9 cellular contexts compared by ENCODE assay signal in genomic region chr2:173997269-173997668, GRCh38. TPM values are rescaled to one million over a fixed set of nuclear protein-coding genes. Genes with fewer than 3 reads are reported as not detected.
DNase-seq lines count a peak whose midpoint lies in the region; ATAC-seq and TF ChIP-seq lines count a peak whose summit lies in the region.
"Had no signal": no experiment of that assay in that cellular context is flagged by ENCODE, and none has a peak within 500 bp of the region (broad histone marks: within the 10 kb centered on the region; RNA-seq: fewer than 3 reads in every experiment).

No MANE protein-coding gene starts in this region.

- POLR2A ChIA-PET in activated CD4-positive, alpha-beta T cell treated with anti-CD3 and anti-CD28 coated beads for 36 hours (lab: Charles Lee), result interaction anchor here (0.6 kb wide), 1 partner anchor 384 kb away, joined by 3 read pairs; no protein-coding TSS in a partner anchor
- POLR2A ChIA-PET in naive thymus-derived CD4-positive, alpha-beta T cell (lab: Charles Lee), result no interaction called here
- POLR2A ChIA-PET in CD8-positive, alpha-beta memory T cell (lab: Charles Lee), result no interaction called here

- no peak overlapping the region for H3K4me3 ChIP-seq in ascending aorta
- no peak overlapping the region for H3K4me3 ChIP-seq in naive thymus-derived CD4-positive, alpha-beta T cell (ENCODE audit: low read length)
- H3K4me3 ChIP-seq in CD8-positive, alpha-beta memory T cell (ENCODE audit: low read length), result no peak overlapping the region
- H3K4me3 ChIP-seq: SK-N-MC had no signal

- CTCF ChIA-PET in activated CD4-positive, alpha-beta T cell treated with anti-CD3 and anti-CD28 coated beads for 36 hours (lab: Charles Lee), result interaction anchor here (1.1 kb wide), 2 partner anchors 13 to 35 kb away, joined by 3 read pairs; no protein-coding TSS in a partner anchor
- CTCF ChIA-PET in naive thymus-derived CD4-positive, alpha-beta T cell (lab: Charles Lee), result interaction anchor here (0.9 kb wide), 1 partner anchor 11 kb away, joined by 3 read pairs; no protein-coding TSS in a partner anchor
- CTCF ChIA-PET in CD8-positive, alpha-beta memory T cell (lab: Charles Lee), result no interaction called here

- peak; percentile 44 for ATAC-seq in activated CD4-positive, alpha-beta T cell treated with anti-CD3 and anti-CD28 coated beads for 36 hours
- peak; percentile 94 for ATAC-seq in HG03159 (IDR thresholded peaks at IDR 0.05; ENCODE audit: unreplicated experiment)
- ATAC-seq in naive thymus-derived CD4-positive, alpha-beta T cell, result peak; percentile 96

- no peaks in the 10 kb centered on the region for H3K9me3 Mint-ChIP-seq in activated CD4-positive, alpha-beta T cell treated with anti-CD3 and anti-CD28 coated beads for 36 hours (ENCODE audit: low read depth)
- H3K9me3 Mint-ChIP-seq in naive thymus-derived CD4-positive, alpha-beta T cell, result peaks cover 0 to 3% (median 0%) of the 10 kb centered on the region in 11 donors
- H3K9me3 Mint-ChIP-seq in CD8-positive, alpha-beta memory T cell, result no peaks in the 10 kb centered on the region

- no peak for TF ChIP-seq POLR2A in erythroblast (IDR thresholded peaks at IDR 0.05; ENCODE audit: low read length)

- intact Hi-C loops in activated CD4-positive, alpha-beta T cell treated with anti-CD3 and anti-CD28 coated beads for 36 hours (cut with DNase I, micrococcal nuclease), result no loop called here
- intact Hi-C loops in ascending aorta (cut with DNase I), result no loop called here
- intact Hi-C loops in naive thymus-derived CD4-positive, alpha-beta T cell (cut with micrococcal nuclease), result no loop called here

- no peaks in the 10 kb centered on the region for H3K36me3 Mint-ChIP-seq in activated CD4-positive, alpha-beta T cell treated with anti-CD3 and anti-CD28 coated beads for 36 hours (ENCODE audit: low read depth)
- H3K36me3 Mint-ChIP-seq in naive thymus-derived CD4-positive, alpha-beta T cell, result no peaks in the 10 kb centered on the region
- H3K36me3 Mint-ChIP-seq in CD8-positive, alpha-beta memory T cell, result peaks cover 0 to 4% (median 0%) of the 10 kb centered on the region in 3 donors

- H3K27ac Mint-ChIP-seq in activated CD4-positive, alpha-beta T cell treated with anti-CD3 and anti-CD28 coated beads for 36 hours, result no peak overlapping the region
- H3K27ac Mint-ChIP-seq in naive thymus-derived CD4-positive, alpha-beta T cell, result peak overlapping the region in 1 of 9 donors; percentile 47
- no peak overlapping the region for H3K27ac Mint-ChIP-seq in CD8-positive, alpha-beta memory T cell

- peaks cover 4% of the 10 kb centered on the region for H3K4me1 Mint-ChIP-seq in activated CD4-positive, alpha-beta T cell treated with anti-CD3 and anti-CD28 coated beads for 36 hours
- H3K4me1 Mint-ChIP-seq in naive thymus-derived CD4-positive, alpha-beta T cell, result peaks cover 0 to 10% (median 0%) of the 10 kb centered on the region in 7 donors
- H3K4me1 Mint-ChIP-seq in CD8-positive, alpha-beta memory T cell, result peaks cover 5 to 11% (median 10%) of the 10 kb centered on the region in 3 donors

- H3K27me3 Mint-ChIP-seq in activated CD4-positive, alpha-beta T cell treated with anti-CD3 and anti-CD28 coated beads for 36 hours, result peaks cover 3% of the 10 kb centered on the region
- H3K27me3 Mint-ChIP-seq in naive thymus-derived CD4-positive, alpha-beta T cell, result peaks cover 0 to 16% (median 6%) of the 10 kb centered on the region in 5 donors
- H3K27me3 Mint-ChIP-seq in CD8-positive, alpha-beta memory T cell, result peaks cover 8 to 23% of the 10 kb centered on the region in 2 donors

- peaks cover 0 to 31% of the 10 kb centered on the region in 2 donors for H3K4me1 ChIP-seq in ascending aorta
- no peaks in the 10 kb centered on the region for H3K4me1 ChIP-seq in naive thymus-derived CD4-positive, alpha-beta T cell (ENCODE audit: control insufficient read depth in 2 of 2, insufficient read depth in 2 of 2, low read length in 2 of 2)
- no peaks in the 10 kb centered on the region for H3K4me1 ChIP-seq in CD8-positive, alpha-beta memory T cell (ENCODE audit: insufficient read depth, low read length)

- H3K27ac ChIP-seq in ascending aorta, result peak overlapping the region; percentile 34 to 46
- H3K27ac ChIP-seq in naive thymus-derived CD4-positive, alpha-beta T cell (ENCODE audit: low read depth, low read length), result no peak overlapping the region
- no peak overlapping the region for H3K27ac ChIP-seq in CD8-positive, alpha-beta memory T cell (ENCODE audit: low read depth, low read length)
- H3K27ac ChIP-seq: SK-N-MC had no signal

- H3K4me3 Mint-ChIP-seq in activated CD4-positive, alpha-beta T cell treated with anti-CD3 and anti-CD28 coated beads for 36 hours, result no peak overlapping the region
- H3K4me3 Mint-ChIP-seq in naive thymus-derived CD4-positive, alpha-beta T cell, result no peak overlapping the region
- H3K4me3 Mint-ChIP-seq in CD8-positive, alpha-beta memory T cell, result no peak overlapping the region

- peak; percentile 36 for DNase-seq in activated CD4-positive, alpha-beta T cell treated with anti-CD3 and anti-CD28 coated beads for 36 hours
- no peak for DNase-seq in activated CD4-positive, alpha-beta T cell treated with anti-CD3 and anti-CD28 coated beads for 1 hour
- DNase-seq in ascending aorta (ENCODE audit: low spot score in 2 of 2), result peak; percentile 84 to 92
- DNase-seq in naive thymus-derived CD4-positive, alpha-beta T cell, result peak in 1 of 9 donors; percentile 13
- no peak for DNase-seq in erythroblast (lab: John Stamatoyannopoulos, UW)
- no peak for DNase-seq in EL
- DNase-seq in CD8-positive, alpha-beta memory T cell, result no peak

- H3K36me3 ChIP-seq in ascending aorta, result no peaks in the 10 kb centered on the region
- no peaks in the 10 kb centered on the region for H3K36me3 ChIP-seq in naive thymus-derived CD4-positive, alpha-beta T cell (ENCODE audit: control insufficient read depth in 2 of 3, insufficient read depth in 3 of 3, low read length in 3 of 3)
- H3K36me3 ChIP-seq in CD8-positive, alpha-beta memory T cell (ENCODE audit: insufficient read depth, low read length), result no peaks in the 10 kb centered on the region

- TF ChIP-seq CTCF in ascending aorta (IDR thresholded peaks at IDR 0.05), result no peak

- H3K9me3 ChIP-seq in ascending aorta, result no peaks in the 10 kb centered on the region
- H3K9me3 ChIP-seq in naive thymus-derived CD4-positive, alpha-beta T cell (ENCODE audit: control insufficient read depth in 2 of 3, low read length in 3 of 3), result no peaks in the 10 kb centered on the region
- H3K9me3 ChIP-seq in CD8-positive, alpha-beta memory T cell (ENCODE audit: low read length), result no peaks in the 10 kb centered on the region

- no peaks in the 10 kb centered on the region for H3K27me3 ChIP-seq in ascending aorta
- no peaks in the 10 kb centered on the region for H3K27me3 ChIP-seq in naive thymus-derived CD4-positive, alpha-beta T cell (ENCODE audit: control insufficient read depth in 2 of 2, insufficient read depth in 2 of 2, low read length in 2 of 2)
- no peaks in the 10 kb centered on the region for H3K27me3 ChIP-seq in CD8-positive, alpha-beta memory T cell (ENCODE audit: insufficient read depth, low read length, poor library complexity, severe bottlenecking)

RNA-seq across cellular contexts. Expression of gene SP3, which starts 32.1 kb away (rescaled TPM):
- total RNA-seq in activated CD4-positive, alpha-beta T cell treated with anti-CD3 and anti-CD28 coated beads for 36 hours, result 10 to 100 TPM; 83.8 to 91.4 TPM
- 58.0 TPM for total RNA-seq in ascending aorta
- total RNA-seq in naive thymus-derived CD4-positive, alpha-beta T cell, result 100 to 1,000 TPM; 108 to 158 (median 131) TPM
- 100 to 1,000 TPM in 1 of 2 donors, 10 to 100 TPM in 1; 82.6 to 108 TPM for polyA plus RNA-seq in naive thymus-derived CD4-positive, alpha-beta T cell
- total RNA-seq in CD8-positive, alpha-beta memory T cell, result 10 to 100 TPM; 93.0 to 98.4 TPM
- polyA plus RNA-seq in CD8-positive, alpha-beta memory T cell, result 61.0 TPM

Comparison
In these comparisons a context has a peak if more than half of its experiments do, and no peak if none do; other contexts are left out.
1. DNase-seq: peak in activated CD4-positive, alpha-beta T cell treated with anti-CD3 and anti-CD28 coated beads for 36 hours (single experiment) and ascending aorta (2 of 2); none in activated CD4-positive, alpha-beta T cell treated with anti-CD3 and anti-CD28 coated beads for 1 hour (single experiment), erythroblast (0 of 2), EL (single experiment) and CD8-positive, alpha-beta memory T cell (0 of 5).
2. ATAC-seq: peak in every context shown above with its lines; median percentile 96 in naive thymus-derived CD4-positive, alpha-beta T cell; 94 in HG03159; 44 in activated CD4-positive, alpha-beta T cell treated with anti-CD3 and anti-CD28 coated beads for 36 hours.
3. H3K27ac ChIP-seq: peak in ascending aorta (2 of 2); none in naive thymus-derived CD4-positive, alpha-beta T cell (single experiment) and CD8-positive, alpha-beta memory T cell (single experiment).